ENCODE assay signal across 1 cellular context in the genomic region with DNA sequence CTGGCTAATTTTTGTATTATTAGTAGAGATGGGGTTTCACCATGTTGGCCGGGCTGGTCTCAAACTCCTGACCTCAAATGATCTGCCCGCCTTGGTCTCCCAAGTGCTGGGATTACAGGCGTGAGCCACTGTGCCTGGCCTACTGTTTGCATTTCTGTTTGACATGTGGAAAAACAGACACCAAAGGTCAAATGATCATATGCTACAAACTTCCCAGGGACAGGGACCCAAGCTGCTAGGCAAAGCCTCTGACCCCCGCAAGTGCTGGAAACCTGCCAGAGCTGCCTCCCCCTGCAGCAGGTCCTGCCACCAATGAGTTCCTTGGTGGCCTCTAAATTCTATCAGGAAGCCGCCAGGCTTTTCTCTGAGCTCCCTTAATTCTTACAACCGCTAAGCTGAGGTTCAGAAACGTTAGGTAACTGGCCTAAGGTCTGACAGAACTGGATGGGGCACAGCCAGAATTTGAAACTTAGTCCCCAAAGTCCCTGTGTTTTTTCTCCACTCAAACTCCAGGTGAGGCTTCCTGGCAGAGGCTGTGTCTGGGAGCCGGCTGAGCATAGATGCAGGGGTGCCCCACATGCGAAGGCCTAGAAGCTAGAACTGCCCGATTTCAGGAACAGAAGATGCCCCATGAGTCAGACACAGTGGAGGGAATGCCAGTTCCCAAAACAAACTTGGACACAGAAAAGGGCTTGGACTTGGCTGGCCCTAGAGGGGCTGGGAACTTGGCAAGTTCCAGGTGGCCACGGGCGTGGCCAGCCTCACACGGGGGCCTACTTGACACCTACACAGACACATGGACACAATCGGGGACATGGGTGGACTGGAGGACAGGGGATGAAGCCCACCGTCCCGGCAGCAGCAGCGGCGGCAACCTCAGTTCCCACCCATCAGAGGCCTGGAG.
A peak's percentile ranks its signal among the peaks of the same experiment; 100 is the strongest.
TF ChIP-seq lines count a peak whose summit lies in the region.

No MANE protein-coding gene starts in this region.

TF ChIP-seq in HepG2, 621 proteins besides CTCF, POLR2A, EP300 and RAD21 (continued from another document):
- TF ChIP-seq, protein P1, sequence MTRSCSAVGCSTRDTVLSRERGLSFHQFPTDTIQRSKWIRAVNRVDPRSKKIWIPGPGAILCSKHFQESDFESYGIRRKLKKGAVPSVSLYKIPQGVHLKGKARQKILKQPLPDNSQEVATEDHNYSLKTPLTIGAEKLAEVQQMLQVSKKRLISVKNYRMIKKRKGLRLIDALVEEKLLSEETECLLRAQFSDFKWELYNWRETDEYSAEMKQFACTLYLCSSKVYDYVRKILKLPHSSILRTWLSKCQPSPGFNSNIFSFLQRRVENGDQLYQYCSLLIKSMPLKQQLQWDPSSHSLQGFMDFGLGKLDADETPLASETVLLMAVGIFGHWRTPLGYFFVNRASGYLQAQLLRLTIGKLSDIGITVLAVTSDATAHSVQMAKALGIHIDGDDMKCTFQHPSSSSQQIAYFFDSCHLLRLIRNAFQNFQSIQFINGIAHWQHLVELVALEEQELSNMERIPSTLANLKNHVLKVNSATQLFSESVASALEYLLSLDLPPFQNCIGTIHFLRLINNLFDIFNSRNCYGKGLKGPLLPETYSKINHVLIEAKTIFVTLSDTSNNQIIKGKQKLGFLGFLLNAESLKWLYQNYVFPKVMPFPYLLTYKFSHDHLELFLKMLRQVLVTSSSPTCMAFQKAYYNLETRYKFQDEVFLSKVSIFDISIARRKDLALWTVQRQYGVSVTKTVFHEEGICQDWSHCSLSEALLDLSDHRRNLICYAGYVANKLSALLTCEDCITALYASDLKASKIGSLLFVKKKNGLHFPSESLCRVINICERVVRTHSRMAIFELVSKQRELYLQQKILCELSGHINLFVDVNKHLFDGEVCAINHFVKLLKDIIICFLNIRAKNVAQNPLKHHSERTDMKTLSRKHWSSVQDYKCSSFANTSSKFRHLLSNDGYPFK (CRISPR knock-in tag; IDR thresholded peaks at IDR 0.05; ENCODE audit: borderline replicate concordance) = 0 out of 2 replicates have a peak, but pooled peaks have one; percentile 23
- TF ChIP-seq ZBTB21 (CRISPR knock-in tag; IDR thresholded peaks at IDR 0.05) = no peak
- TF ChIP-seq BORCS8-MEF2B (CRISPR knock-in tag; IDR thresholded peaks at IDR 0.05) = peak; percentile 53; the same call in 1 of the 2 replicates
- TF ChIP-seq, protein P2, sequence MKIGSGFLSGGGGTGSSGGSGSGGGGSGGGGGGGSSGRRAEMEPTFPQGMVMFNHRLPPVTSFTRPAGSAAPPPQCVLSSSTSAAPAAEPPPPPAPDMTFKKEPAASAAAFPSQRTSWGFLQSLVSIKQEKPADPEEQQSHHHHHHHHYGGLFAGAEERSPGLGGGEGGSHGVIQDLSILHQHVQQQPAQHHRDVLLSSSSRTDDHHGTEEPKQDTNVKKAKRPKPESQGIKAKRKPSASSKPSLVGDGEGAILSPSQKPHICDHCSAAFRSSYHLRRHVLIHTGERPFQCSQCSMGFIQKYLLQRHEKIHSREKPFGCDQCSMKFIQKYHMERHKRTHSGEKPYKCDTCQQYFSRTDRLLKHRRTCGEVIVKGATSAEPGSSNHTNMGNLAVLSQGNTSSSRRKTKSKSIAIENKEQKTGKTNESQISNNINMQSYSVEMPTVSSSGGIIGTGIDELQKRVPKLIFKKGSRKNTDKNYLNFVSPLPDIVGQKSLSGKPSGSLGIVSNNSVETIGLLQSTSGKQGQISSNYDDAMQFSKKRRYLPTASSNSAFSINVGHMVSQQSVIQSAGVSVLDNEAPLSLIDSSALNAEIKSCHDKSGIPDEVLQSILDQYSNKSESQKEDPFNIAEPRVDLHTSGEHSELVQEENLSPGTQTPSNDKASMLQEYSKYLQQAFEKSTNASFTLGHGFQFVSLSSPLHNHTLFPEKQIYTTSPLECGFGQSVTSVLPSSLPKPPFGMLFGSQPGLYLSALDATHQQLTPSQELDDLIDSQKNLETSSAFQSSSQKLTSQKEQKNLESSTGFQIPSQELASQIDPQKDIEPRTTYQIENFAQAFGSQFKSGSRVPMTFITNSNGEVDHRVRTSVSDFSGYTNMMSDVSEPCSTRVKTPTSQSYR (CRISPR knock-in tag; IDR thresholded peaks at IDR 0.05; ENCODE audit: borderline replicate concordance) = peak; percentile 29; the same call in 1 of the 2 replicates
- no peak for TF ChIP-seq ZNF20 (CRISPR knock-in tag; IDR thresholded peaks at IDR 0.05)
- no peak for TF ChIP-seq ARNT2 (CRISPR knock-in tag; IDR thresholded peaks at IDR 0.05; ENCODE audit: low read depth)
- TF ChIP-seq FOXP1 (IDR thresholded peaks at IDR 0.05) = no peak
- peak; percentile 50; the same call in 1 of the 2 replicates for TF ChIP-seq FOXP1 (CRISPR knock-in tag; IDR thresholded peaks at IDR 0.05)
- no peak for TF ChIP-seq NPAS2 (CRISPR knock-in tag; IDR thresholded peaks at IDR 0.05; ENCODE audit: borderline replicate concordance)
- peak in 1 of 2 experiments; percentile 21; a peak in 1 of 4 replicates for TF ChIP-seq KLF16 (CRISPR knock-in tag; IDR thresholded peaks at IDR 0.05)
- TF ChIP-seq, protein P3, sequence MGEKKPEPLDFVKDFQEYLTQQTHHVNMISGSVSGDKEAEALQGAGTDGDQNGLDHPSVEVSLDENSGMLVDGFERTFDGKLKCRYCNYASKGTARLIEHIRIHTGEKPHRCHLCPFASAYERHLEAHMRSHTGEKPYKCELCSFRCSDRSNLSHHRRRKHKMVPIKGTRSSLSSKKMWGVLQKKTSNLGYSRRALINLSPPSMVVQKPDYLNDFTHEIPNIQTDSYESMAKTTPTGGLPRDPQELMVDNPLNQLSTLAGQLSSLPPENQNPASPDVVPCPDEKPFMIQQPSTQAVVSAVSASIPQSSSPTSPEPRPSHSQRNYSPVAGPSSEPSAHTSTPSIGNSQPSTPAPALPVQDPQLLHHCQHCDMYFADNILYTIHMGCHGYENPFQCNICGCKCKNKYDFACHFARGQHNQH (CRISPR knock-in tag; IDR thresholded peaks at IDR 0.05) = peak; percentile 71; the same call in 1 of the 2 replicates
- TF ChIP-seq, protein P4, sequence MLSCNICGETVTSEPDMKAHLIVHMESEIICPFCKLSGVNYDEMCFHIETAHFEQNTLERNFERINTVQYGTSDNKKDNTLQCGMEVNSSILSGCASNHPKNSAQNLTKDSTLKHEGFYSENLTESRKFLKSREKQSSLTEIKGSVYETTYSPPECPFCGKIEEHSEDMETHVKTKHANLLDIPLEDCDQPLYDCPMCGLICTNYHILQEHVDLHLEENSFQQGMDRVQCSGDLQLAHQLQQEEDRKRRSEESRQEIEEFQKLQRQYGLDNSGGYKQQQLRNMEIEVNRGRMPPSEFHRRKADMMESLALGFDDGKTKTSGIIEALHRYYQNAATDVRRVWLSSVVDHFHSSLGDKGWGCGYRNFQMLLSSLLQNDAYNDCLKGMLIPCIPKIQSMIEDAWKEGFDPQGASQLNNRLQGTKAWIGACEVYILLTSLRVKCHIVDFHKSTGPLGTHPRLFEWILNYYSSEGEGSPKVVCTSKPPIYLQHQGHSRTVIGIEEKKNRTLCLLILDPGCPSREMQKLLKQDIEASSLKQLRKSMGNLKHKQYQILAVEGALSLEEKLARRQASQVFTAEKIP (CRISPR knock-in tag; IDR thresholded peaks at IDR 0.05; ENCODE audit: borderline replicate concordance) = no peak
- TF ChIP-seq ZBTB1 (CRISPR knock-in tag; IDR thresholded peaks at IDR 0.05; ENCODE audit: borderline replicate concordance) = no peak
- TF ChIP-seq, protein P5, sequence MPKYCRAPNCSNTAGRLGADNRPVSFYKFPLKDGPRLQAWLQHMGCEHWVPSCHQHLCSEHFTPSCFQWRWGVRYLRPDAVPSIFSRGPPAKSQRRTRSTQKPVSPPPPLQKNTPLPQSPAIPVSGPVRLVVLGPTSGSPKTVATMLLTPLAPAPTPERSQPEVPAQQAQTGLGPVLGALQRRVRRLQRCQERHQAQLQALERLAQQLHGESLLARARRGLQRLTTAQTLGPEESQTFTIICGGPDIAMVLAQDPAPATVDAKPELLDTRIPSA (CRISPR knock-in tag; IDR thresholded peaks at IDR 0.05; ENCODE audit: borderline replicate concordance) = no peak
- no peak for TF ChIP-seq ZNF136 (CRISPR knock-in tag; IDR thresholded peaks at IDR 0.05; ENCODE audit: low read depth)
- no peak for TF ChIP-seq SATB2 (CRISPR knock-in tag; IDR thresholded peaks at IDR 0.05)
- TF ChIP-seq, protein P6, sequence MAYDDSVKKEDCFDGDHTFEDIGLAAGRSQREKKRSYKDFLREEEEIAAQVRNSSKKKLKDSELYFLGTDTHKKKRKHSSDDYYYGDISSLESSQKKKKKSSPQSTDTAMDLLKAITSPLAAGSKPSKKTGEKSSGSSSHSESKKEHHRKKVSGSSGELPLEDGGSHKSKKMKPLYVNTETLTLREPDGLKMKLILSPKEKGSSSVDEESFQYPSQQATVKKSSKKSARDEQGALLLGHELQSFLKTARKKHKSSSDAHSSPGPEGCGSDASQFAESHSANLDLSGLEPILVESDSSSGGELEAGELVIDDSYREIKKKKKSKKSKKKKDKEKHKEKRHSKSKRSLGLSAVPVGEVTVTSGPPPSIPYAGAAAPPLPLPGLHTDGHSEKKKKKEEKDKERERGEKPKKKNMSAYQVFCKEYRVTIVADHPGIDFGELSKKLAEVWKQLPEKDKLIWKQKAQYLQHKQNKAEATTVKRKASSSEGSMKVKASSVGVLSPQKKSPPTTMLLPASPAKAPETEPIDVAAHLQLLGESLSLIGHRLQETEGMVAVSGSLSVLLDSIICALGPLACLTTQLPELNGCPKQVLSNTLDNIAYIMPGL (CRISPR knock-in tag; IDR thresholded peaks at IDR 0.05; ENCODE audit: borderline replicate concordance in 1 of 2, low read depth in 1 of 2) = no peak
- TF ChIP-seq ELF4 (CRISPR knock-in tag; IDR thresholded peaks at IDR 0.05; ENCODE audit: borderline replicate concordance) = no peak
- TF ChIP-seq SRSF9 (IDR thresholded peaks at IDR 0.05; ENCODE audit: borderline replicate concordance, insufficient read depth, low read depth, low read length, poor library complexity, severe bottlenecking) = no peak
- TF ChIP-seq, protein P7, sequence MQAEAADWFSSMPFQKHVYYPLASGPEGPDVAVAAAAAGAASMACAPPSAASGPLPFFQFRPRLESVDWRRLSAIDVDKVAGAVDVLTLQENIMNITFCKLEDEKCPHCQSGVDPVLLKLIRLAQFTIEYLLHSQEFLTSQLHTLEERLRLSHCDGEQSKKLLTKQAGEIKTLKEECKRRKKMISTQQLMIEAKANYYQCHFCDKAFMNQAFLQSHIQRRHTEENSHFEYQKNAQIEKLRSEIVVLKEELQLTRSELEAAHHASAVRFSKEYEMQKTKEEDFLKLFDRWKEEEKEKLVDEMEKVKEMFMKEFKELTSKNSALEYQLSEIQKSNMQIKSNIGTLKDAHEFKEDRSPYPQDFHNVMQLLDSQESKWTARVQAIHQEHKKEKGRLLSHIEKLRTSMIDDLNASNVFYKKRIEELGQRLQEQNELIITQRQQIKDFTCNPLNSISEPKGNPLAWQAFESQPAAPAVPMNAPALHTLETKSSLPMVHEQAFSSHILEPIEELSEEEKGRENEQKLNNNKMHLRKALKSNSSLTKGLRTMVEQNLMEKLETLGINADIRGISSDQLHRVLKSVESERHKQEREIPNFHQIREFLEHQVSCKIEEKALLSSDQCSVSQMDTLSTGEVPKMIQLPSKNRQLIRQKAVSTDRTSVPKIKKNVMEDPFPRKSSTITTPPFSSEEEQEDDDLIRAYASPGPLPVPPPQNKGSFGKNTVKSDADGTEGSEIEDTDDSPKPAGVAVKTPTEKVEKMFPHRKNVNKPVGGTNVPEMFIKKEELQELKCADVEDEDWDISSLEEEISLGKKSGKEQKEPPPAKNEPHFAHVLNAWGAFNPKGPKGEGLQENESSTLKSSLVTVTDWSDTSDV (CRISPR knock-in tag; IDR thresholded peaks at IDR 0.05) = no peak
- TF ChIP-seq, protein P8, sequence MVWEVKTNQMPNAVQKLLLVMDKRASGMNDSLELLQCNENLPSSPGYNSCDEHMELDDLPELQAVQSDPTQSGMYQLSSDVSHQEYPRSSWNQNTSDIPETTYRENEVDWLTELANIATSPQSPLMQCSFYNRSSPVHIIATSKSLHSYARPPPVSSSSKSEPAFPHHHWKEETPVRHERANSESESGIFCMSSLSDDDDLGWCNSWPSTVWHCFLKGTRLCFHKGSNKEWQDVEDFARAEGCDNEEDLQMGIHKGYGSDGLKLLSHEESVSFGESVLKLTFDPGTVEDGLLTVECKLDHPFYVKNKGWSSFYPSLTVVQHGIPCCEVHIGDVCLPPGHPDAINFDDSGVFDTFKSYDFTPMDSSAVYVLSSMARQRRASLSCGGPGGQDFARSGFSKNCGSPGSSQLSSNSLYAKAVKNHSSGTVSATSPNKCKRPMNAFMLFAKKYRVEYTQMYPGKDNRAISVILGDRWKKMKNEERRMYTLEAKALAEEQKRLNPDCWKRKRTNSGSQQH (CRISPR knock-in tag; IDR thresholded peaks at IDR 0.05; ENCODE audit: low read depth) = no peak
- TF ChIP-seq SIN3A (IDR thresholded peaks at IDR 0.05; ENCODE audit: borderline replicate concordance, low read depth, low read length) = peak; percentile 55; the same call in 1 of the 2 replicates
- TF ChIP-seq, protein P9, sequence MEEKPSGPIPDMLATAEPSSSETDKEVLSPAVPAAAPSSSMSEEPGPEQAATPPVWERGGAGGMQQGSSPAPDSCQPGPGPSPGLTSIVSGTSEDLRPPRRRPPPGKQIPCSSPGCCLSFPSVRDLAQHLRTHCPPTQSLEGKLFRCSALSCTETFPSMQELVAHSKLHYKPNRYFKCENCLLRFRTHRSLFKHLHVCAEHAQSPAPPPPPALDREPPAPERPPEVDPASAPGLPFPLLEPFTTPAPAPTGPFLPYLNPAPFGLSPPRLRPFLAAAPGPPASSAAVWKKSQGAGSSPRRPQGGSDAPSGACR (CRISPR knock-in tag; IDR thresholded peaks at IDR 0.05) = no peak
- no peak for TF ChIP-seq NFYC (CRISPR knock-in tag; IDR thresholded peaks at IDR 0.05)
- no peak for TF ChIP-seq NBN (conservative IDR thresholded peaks at IDR 0.05)
- no peak for TF ChIP-seq SPEN (CRISPR knock-in tag; IDR thresholded peaks at IDR 0.05; ENCODE audit: low read depth)
- no peak for TF ChIP-seq ZNF451 (CRISPR knock-in tag; IDR thresholded peaks at IDR 0.05)
- TF ChIP-seq, protein P10, sequence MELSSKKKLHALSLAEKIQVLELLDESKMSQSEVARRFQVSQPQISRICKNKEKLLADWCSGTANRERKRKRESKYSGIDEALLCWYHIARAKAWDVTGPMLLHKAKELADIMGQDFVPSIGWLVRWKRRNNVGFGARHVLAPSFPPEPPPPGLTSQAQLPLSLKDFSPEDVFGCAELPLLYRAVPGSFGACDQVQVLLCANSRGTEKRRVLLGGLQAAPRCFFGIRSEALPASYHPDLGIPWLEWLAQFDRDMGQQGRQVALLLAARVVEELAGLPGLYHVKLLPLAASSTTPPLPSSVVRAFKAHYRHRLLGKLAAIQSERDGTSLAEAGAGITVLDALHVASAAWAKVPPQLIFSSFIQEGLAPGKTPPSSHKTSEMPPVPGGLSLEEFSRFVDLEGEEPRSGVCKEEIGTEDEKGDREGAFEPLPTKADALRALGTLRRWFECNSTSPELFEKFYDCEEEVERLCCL (CRISPR knock-in tag; IDR thresholded peaks at IDR 0.05; ENCODE audit: borderline replicate concordance) = no peak
- no peak for TF ChIP-seq ZNF782 (CRISPR knock-in tag; IDR thresholded peaks at IDR 0.05; ENCODE audit: borderline replicate concordance)
TF ChIP-seq in HepG2: peak in this region for 154.
